In the genomic region with DNA sequence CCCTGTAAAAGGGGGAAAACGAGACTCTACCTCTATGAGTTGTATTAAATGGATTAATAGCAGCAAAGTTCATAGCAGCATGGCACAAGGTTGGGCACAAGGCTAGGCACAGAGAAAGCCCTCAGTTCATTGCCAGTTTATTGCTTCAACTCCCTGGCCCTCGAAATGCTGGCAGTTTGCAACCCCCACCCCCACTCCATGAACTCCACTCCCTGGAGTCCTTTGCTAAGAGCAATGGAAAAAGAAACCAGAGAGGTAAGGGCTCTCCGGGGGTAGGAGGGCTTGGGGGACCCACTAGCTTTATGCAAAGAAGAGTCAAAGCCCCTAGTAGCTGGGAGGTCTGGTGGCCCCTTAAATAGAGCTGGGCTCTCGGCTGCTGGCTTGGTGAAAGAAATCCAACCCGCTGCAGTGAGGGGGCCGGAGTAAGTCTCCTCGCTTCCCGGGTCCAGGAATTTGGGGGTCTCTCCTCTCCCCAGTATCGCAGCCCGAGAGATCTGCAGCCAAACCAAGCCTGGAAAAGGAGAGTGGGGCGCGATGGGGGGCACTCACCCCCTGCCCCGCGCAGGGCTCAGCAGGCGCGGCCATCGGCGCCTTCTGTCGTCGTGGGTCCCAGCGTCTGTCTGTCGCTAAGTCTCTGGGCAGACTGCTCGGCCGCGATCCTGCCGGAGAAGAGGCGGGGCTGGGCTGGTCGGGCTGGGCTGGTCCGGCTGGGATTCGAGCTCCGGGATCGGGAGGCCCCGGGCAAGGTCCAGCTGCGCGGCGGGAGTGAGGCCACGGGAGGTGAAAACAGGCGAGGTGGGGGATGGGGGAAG, we compare ENCODE assay signal across 8 cellular contexts. TPM values are rescaled to one million over a fixed set of nuclear protein-coding genes. Genes with fewer than 3 reads are reported as not detected.
A peak's percentile ranks its signal among the peaks of the same experiment; 100 is the strongest.
DNase-seq lines count a peak whose midpoint lies in the region; ATAC-seq and TF ChIP-seq lines count a peak whose summit lies in the region.
"Not testable (repeated sequence)": the region's sequence is repeated elsewhere in the genome, so short reads cannot be mapped to it uniquely, and the experiment has no call there.

Gene ABCC6 (minus strand): TSS at position 645 of the 812 bp plus-strand sequence. CDS start 60 bp downstream, at position 585.

- not testable (repeated sequence) for H3K4me1 Mint-ChIP-seq in activated naive CD8-positive, alpha-beta T cell treated with anti-CD3 and anti-CD28 coated beads, Interleukin-2, amount 10 ng/mL, durations not matched to agents 7 days and 5 days; naive B cell

- H3K27me3 ChIP-seq in RWPE2 (ENCODE audit: insufficient read depth, poor library complexity, severe bottlenecking); iPS-15b (ENCODE audit: control insufficient read depth, insufficient read depth, low read length); tibial nerve: not testable (repeated sequence)

- not testable (repeated sequence) for TF ChIP-seq POLR2A in tibial nerve (IDR thresholded peaks at IDR 0.05)

- H3K9me3 ChIP-seq in RWPE2 (ENCODE audit: severe bottlenecking); iPS-15b (ENCODE audit: control insufficient read depth, insufficient read depth, low read length); tibial nerve: not testable (repeated sequence)

- not testable (repeated sequence) for H3K4me1 ChIP-seq in RWPE2 (ENCODE audit: insufficient read depth, poor library complexity, severe bottlenecking); iPS-15b (ENCODE audit: control insufficient read depth, insufficient read depth, low read length); tibial nerve

- H3K9ac ChIP-seq in iPS-15b (ENCODE audit: low read depth, low read length) = not testable (repeated sequence)

- not testable (repeated sequence) for H3K27ac ChIP-seq in RWPE2 (ENCODE audit: poor library complexity, severe bottlenecking); tibial nerve

- TF ChIP-seq CTCF in RWPE2 (IDR thresholded peaks at IDR 0.05; ENCODE audit: poor library complexity, severe bottlenecking); tibial nerve (IDR thresholded peaks at IDR 0.05): not testable (repeated sequence)

- not testable (repeated sequence) for TF ChIP-seq EP300 in tibial nerve (IDR thresholded peaks at IDR 0.05)

- not testable (repeated sequence) for H3K36me3 ChIP-seq in RWPE2 (ENCODE audit: low read depth); iPS-15b (ENCODE audit: control insufficient read depth, insufficient read depth, low read length); tibial nerve

- not testable (repeated sequence) for H3K4me3 ChIP-seq in RWPE2 (ENCODE audit: severe bottlenecking)
- H3K4me3 ChIP-seq in iPS-15b (ENCODE audit: low read depth, low read length) = peak within 1 kb of the TSS; percentile 19
- peak within 1 kb of the TSS in 3 of 4 donors; percentile 9 to 30 (median 12) for H3K4me3 ChIP-seq in tibial nerve

- peak within 1 kb of the TSS; percentile 37 for H3K4me3 Mint-ChIP-seq in activated naive CD8-positive, alpha-beta T cell treated with anti-CD3 and anti-CD28 coated beads, Interleukin-2, amount 10 ng/mL, durations not matched to agents 7 days and 5 days
- peak within 1 kb of the TSS in 5 of 8 donors; percentile 15 to 71 (median 30) for H3K4me3 Mint-ChIP-seq in naive B cell

- ATAC-seq in RWPE2 (ENCODE audit: low read depth) (peak; percentile 90), esophagus mucosa (peak; percentile 56), naive B cell (ENCODE audit: low read depth in 2 of 2) (peak in 1 of 2 donors; percentile 35), sciatic nerve (peak; percentile 95)
- ATAC-seq in activated naive CD8-positive, alpha-beta T cell treated with anti-CD3 and anti-CD28 coated beads, Interleukin-2, amount 10 ng/mL, durations not matched to agents 7 days and 5 days (ENCODE audit: low read depth) = peak; percentile 47

- in situ Hi-C loops in G401 (cut with HindIII; ENCODE audit: low sequenced_read_pairs) = not testable (repeated sequence)

- H3K27me3 Mint-ChIP-seq in activated naive CD8-positive, alpha-beta T cell treated with anti-CD3 and anti-CD28 coated beads, Interleukin-2, amount 10 ng/mL, durations not matched to agents 7 days and 5 days; naive B cell: not testable (repeated sequence)

- H3K36me3 Mint-ChIP-seq in activated naive CD8-positive, alpha-beta T cell treated with anti-CD3 and anti-CD28 coated beads, Interleukin-2, amount 10 ng/mL, durations not matched to agents 7 days and 5 days; naive B cell: not testable (repeated sequence)

- H3K27ac Mint-ChIP-seq in activated naive CD8-positive, alpha-beta T cell treated with anti-CD3 and anti-CD28 coated beads, Interleukin-2, amount 10 ng/mL, durations not matched to agents 7 days and 5 days; naive B cell: not testable (repeated sequence)

- intact Hi-C loops in sciatic nerve (cut with DNase I) = not testable (repeated sequence)

- not testable (repeated sequence) for DNase-seq in G401 (ENCODE audit: low spot score); RWPE2 (ENCODE audit: low spot score); naive B cell; sciatic nerve (ENCODE audit: low spot score); tibial nerve (ENCODE audit: low spot score in 2 of 2)
- DNase-seq in activated naive CD8-positive, alpha-beta T cell treated with anti-CD3 and anti-CD28 coated beads, Interleukin-2, amount 10 ng/mL, durations not matched to agents 7 days and 5 days = peak; percentile 36

- WGBS in tibial nerve, 2 donors = 3 to 92% methylated on average over 1 to 16 of the region's 38 CpGs

- not testable (repeated sequence) for H3K9me3 Mint-ChIP-seq in activated naive CD8-positive, alpha-beta T cell treated with anti-CD3 and anti-CD28 coated beads, Interleukin-2, amount 10 ng/mL, durations not matched to agents 7 days and 5 days; naive B cell

- POLR2A ChIA-PET in activated naive CD8-positive, alpha-beta T cell treated with anti-CD3 and anti-CD28 coated beads, Interleukin-2, amount 10 ng/mL, durations not matched to agents 7 days and 5 days (lab: Charles Lee) = not testable (repeated sequence)

RNA-seq across cellular contexts. Expression of gene ABCC6, which starts in this region (rescaled TPM):
- 3.1 and 12.8 TPM in 2 replicates for total RNA-seq in G401 (2014; rRNA removed; shearing (Covaris generic))
- total RNA-seq in activated naive CD8-positive, alpha-beta T cell treated with anti-CD3 and anti-CD28 coated beads, Interleukin-2, amount 10 ng/mL, durations not matched to agents 7 days and 5 days = not detected
- total RNA-seq in esophagus mucosa = 0.08 TPM
- under 1 TPM in 2 of 6 donors, not detected in 4; 0.09 to 0.26 TPM for polyA plus RNA-seq in naive B cell (ENCODE audit: low read depth in 6 of 6)
- total RNA-seq in sciatic nerve = 5.1 TPM
- 1 to 10 TPM in 1 of 4 donors, under 1 TPM in 3; 0.20 to 7.0 (median 0.66) TPM for total RNA-seq in tibial nerve

Comparison
In these comparisons a context has a peak if more than half of its experiments do, and no peak if none do; other contexts are left out.
1. Peak in DNase-seq and ATAC-seq in activated naive CD8-positive, alpha-beta T cell treated with anti-CD3 and anti-CD28 coated beads, Interleukin-2, amount 10 ng/mL, durations not matched to agents 7 days and 5 days; RNA of the gene not detected or under 1 TPM.
2. Peak in ATAC-seq in esophagus mucosa; RNA of the gene not detected or under 1 TPM.